In genomic region chr10:99435986-99436633, GRCh38 we compare ENCODE assay signal across 8 cellular contexts. TPM values are rescaled to one million over a fixed set of nuclear protein-coding genes. Genes with fewer than 3 reads are reported as not detected.
DNase-seq lines count a peak whose midpoint lies in the region; ATAC-seq and TF ChIP-seq lines count a peak whose summit lies in the region.

No MANE protein-coding gene starts in this region.

- peak; percentile 72 for TF ChIP-seq RAD21 in Ishikawa (IDR thresholded peaks at IDR 0.05; ENCODE audit: low read depth)

- H3K27ac Mint-ChIP-seq in osteocyte (ENCODE audit: unreplicated experiment): no peak overlapping the region

- TF ChIP-seq EP300 in Ishikawa (IDR thresholded peaks at IDR 0.05; ENCODE audit: borderline replicate concordance): no peak

- H3K36me3 Mint-ChIP-seq in osteocyte (ENCODE audit: unreplicated experiment): no peaks in the 10 kb centered on the region
- no peaks in the 10 kb centered on the region for H3K36me3 Mint-ChIP-seq in activated T-cell treated with anti-CD3 and anti-CD28 coated beads, Interleukin-2, amount 50 U/mL, for 4 hours (ENCODE audit: insufficient read depth)

- H3K4me3 Mint-ChIP-seq in osteocyte (ENCODE audit: unreplicated experiment): no peak overlapping the region
- no peak overlapping the region for H3K4me3 Mint-ChIP-seq in activated T-cell treated with anti-CD3 and anti-CD28 coated beads, Interleukin-2, amount 50 U/mL, for 4 hours

- ATAC-seq in esophagus mucosa (peak; percentile 63), HG02763 (IDR thresholded peaks at IDR 0.05; ENCODE audit: unreplicated experiment) (no peak)
- ATAC-seq in activated T-cell treated with anti-CD3 and anti-CD28 coated beads, Interleukin-2, amount 50 U/mL, for 4 hours: no peak

- H3K27me3 Mint-ChIP-seq in osteocyte (ENCODE audit: unreplicated experiment): no peaks in the 10 kb centered on the region
- H3K27me3 Mint-ChIP-seq in activated T-cell treated with anti-CD3 and anti-CD28 coated beads, Interleukin-2, amount 50 U/mL, for 4 hours (ENCODE audit: low read depth): no peaks in the 10 kb centered on the region

- peak; percentile 71 for TF ChIP-seq CTCF in osteocyte (IDR thresholded peaks at IDR 0.05)

- H3K9me3 Mint-ChIP-seq in osteocyte (ENCODE audit: unreplicated experiment): no peaks in the 10 kb centered on the region
- no peaks in the 10 kb centered on the region for H3K9me3 Mint-ChIP-seq in activated T-cell treated with anti-CD3 and anti-CD28 coated beads, Interleukin-2, amount 50 U/mL, for 4 hours

- peaks cover 14% of the 10 kb centered on the region for H3K4me1 Mint-ChIP-seq in osteocyte (ENCODE audit: unreplicated experiment)
- H3K4me1 Mint-ChIP-seq in activated T-cell treated with anti-CD3 and anti-CD28 coated beads, Interleukin-2, amount 50 U/mL, for 4 hours (ENCODE audit: low read depth): peaks cover 12% of the 10 kb centered on the region

- DNase-seq in NCI-H2081 (lab: John Stamatoyannopoulos, UW) (peak; percentile 32 to 49), NCI-H2081 treated with DMSO at 0.1 percent for 48 hours (lab: John Stamatoyannopoulos, UW) (no peak), RPMI7951 (ENCODE audit: low read depth) (peak; percentile 42), osteocyte (ENCODE audit: extremely low spot score, unreplicated experiment) (no peak)
- no peak for DNase-seq in activated T-cell treated with anti-CD3 and anti-CD28 coated beads, Interleukin-2, amount 50 U/mL, for 4 hours

TF ChIP-seq in Ishikawa, 13 proteins besides CTCF, POLR2A, EP300 and RAD21:
- TF ChIP-seq NFIC (IDR thresholded peaks at IDR 0.05): no peak
- no peak for TF ChIP-seq REST (IDR thresholded peaks at IDR 0.05; ENCODE audit: low read depth)
- TF ChIP-seq TCF12 (IDR thresholded peaks at IDR 0.05; ENCODE audit: low read depth): no peak
- no peak for TF ChIP-seq CREB1 (IDR thresholded peaks at IDR 0.05; ENCODE audit: low read depth)
- no peak for TF ChIP-seq YY1 (IDR thresholded peaks at IDR 0.05; ENCODE audit: low read depth)
- no peak for TF ChIP-seq ZBTB7A (IDR thresholded peaks at IDR 0.05; ENCODE audit: low read depth)
- no peak for TF ChIP-seq MAX (IDR thresholded peaks at IDR 0.05)
- no peak for TF ChIP-seq TAF1 (IDR thresholded peaks at IDR 0.05; ENCODE audit: low read depth)
- TF ChIP-seq CEBPB (IDR thresholded peaks at IDR 0.05): no peak
- TF ChIP-seq FOXM1 (IDR thresholded peaks at IDR 0.05; ENCODE audit: borderline replicate concordance, low read depth): no peak

RNA-seq across cellular contexts. Expression of gene GOT1, which starts 5.7 kb away (rescaled TPM):
- 24.2 and 32.3 TPM in 2 replicates for total RNA-seq in RPMI7951 (2014; rRNA removed; shearing (Covaris generic))
- total RNA-seq in esophagus mucosa (57.0 TPM), osteocyte (31.5 and 35.4 TPM in 2 replicates)
- total RNA-seq in activated T-cell treated with anti-CD3 and anti-CD28 coated beads, Interleukin-2, amount 50 U/mL, for 4 hours: 10 to 100 TPM; 32.0 to 36.0 (median 34.3) TPM

Comparison
In these comparisons a context has a peak if more than half of its experiments do, and no peak if none do; other contexts are left out.
1. DNase-seq: peak in NCI-H2081 (2 of 2) and RPMI7951 (single experiment); none in NCI-H2081 treated with DMSO at 0.1 percent for 48 hours (single experiment), osteocyte (single experiment) and activated T-cell treated with anti-CD3 and anti-CD28 coated beads, Interleukin-2, amount 50 U/mL, for 4 hours (single experiment).